ENCODE assay signal across 16 cellular contexts in the genomic region with DNA sequence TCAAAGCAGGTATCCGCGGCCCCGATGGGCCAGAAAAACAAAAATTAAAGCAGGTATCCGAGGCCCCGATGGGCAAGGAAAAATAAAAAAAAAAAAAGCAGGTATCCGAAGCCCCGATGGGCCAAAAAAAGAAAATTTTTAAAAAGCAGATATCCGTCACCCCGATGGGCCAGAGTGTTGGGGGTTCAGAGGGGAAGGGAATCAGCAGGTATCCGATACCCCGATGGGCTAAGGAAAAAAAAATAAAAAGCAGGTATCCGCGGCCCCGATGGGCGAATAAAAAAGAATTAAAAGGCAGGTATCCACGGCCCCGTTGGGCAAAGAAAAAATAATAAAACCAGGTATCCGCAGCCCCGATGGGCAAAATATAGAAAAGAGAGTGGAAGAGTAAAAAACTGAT. TPM values are rescaled to one million over a fixed set of nuclear protein-coding genes. Genes with fewer than 3 reads are reported as not detected.
DNase-seq lines count a peak whose midpoint lies in the region; ATAC-seq and TF ChIP-seq lines count a peak whose summit lies in the region.
"Had no signal": no experiment of that assay in that cellular context is flagged by ENCODE, and none has a peak within 500 bp of the region (broad histone marks: within the 10 kb centered on the region; RNA-seq: fewer than 3 reads in every experiment).

No MANE protein-coding gene starts in this region.

- intact Hi-C loops in natural killer cell (cut with micrococcal nuclease): no loop called here
- intact Hi-C loops in activated CD4-positive, alpha-beta T cell treated with anti-CD3 and anti-CD28 coated beads for 36 hours (cut with DNase I, micrococcal nuclease): no loop called here

- peak overlapping the region; percentile 77 for H3K27ac ChIP-seq in caudate nucleus (ENCODE audit: low read depth, low read length)
- H3K27ac ChIP-seq: GM23248, VCaP had no signal

- peak overlapping the region; percentile 93 for H3K4me3 Mint-ChIP-seq in natural killer cell
- no peak overlapping the region for H3K4me3 Mint-ChIP-seq in natural killer cell treated with Interleukin-12 subunit alpha and Interleukin-12 subunit beta and Interleukin-15 and Interleukin-18, amount 100 ng/mL, for 72 hours
- H3K4me3 Mint-ChIP-seq in naive B cell: peak overlapping the region in 6 of 8 donors; percentile 83 to 99 (median 91)
- H3K4me3 Mint-ChIP-seq in activated CD4-positive, alpha-beta T cell treated with anti-CD3 and anti-CD28 coated beads for 36 hours: no peak overlapping the region
- H3K4me3 Mint-ChIP-seq: brain, memory B cell had no signal

- no peaks in the 10 kb centered on the region for H3K27me3 Mint-ChIP-seq in natural killer cell (ENCODE audit: low read depth in 2 of 2)
- H3K27me3 Mint-ChIP-seq in natural killer cell treated with Interleukin-12 subunit alpha and Interleukin-12 subunit beta and Interleukin-15 and Interleukin-18, amount 100 ng/mL, for 72 hours: no peaks in the 10 kb centered on the region
- H3K27me3 Mint-ChIP-seq in naive B cell: no peaks in the 10 kb centered on the region
- no peaks in the 10 kb centered on the region for H3K27me3 Mint-ChIP-seq in activated CD4-positive, alpha-beta T cell treated with anti-CD3 and anti-CD28 coated beads for 36 hours
- H3K27me3 Mint-ChIP-seq: memory B cell had no signal

- H3K4me1 Mint-ChIP-seq in natural killer cell (peaks cover 0 to 29% of the 10 kb centered on the region in 2 donors), naive B cell (peaks cover 0 to 26% (median 20%) of the 10 kb centered on the region in 3 donors)
- H3K4me1 Mint-ChIP-seq in natural killer cell treated with Interleukin-12 subunit alpha and Interleukin-12 subunit beta and Interleukin-15 and Interleukin-18, amount 100 ng/mL, for 72 hours (ENCODE audit: low read depth in 2 of 2): peaks cover 0 to 29% of the 10 kb centered on the region in 2 donors
- H3K4me1 Mint-ChIP-seq in activated CD4-positive, alpha-beta T cell treated with anti-CD3 and anti-CD28 coated beads for 36 hours: no peaks in the 10 kb centered on the region
- H3K4me1 Mint-ChIP-seq: memory B cell had no signal

- POLR2A ChIA-PET in activated CD4-positive, alpha-beta T cell treated with anti-CD3 and anti-CD28 coated beads for 36 hours (lab: Charles Lee): no interaction called here

- H3K36me3 Mint-ChIP-seq in natural killer cell (no peaks in the 10 kb centered on the region), naive B cell (no peaks in the 10 kb centered on the region)
- H3K36me3 Mint-ChIP-seq in natural killer cell treated with Interleukin-12 subunit alpha and Interleukin-12 subunit beta and Interleukin-15 and Interleukin-18, amount 100 ng/mL, for 72 hours: no peaks in the 10 kb centered on the region
- H3K36me3 Mint-ChIP-seq in activated CD4-positive, alpha-beta T cell treated with anti-CD3 and anti-CD28 coated beads for 36 hours (ENCODE audit: low read depth): no peaks in the 10 kb centered on the region
- H3K36me3 Mint-ChIP-seq: brain, memory B cell had no signal

- DNase-seq in natural killer cell (no peak), caudate nucleus (lab: John Stamatoyannopoulos, UW) (no peak), naive B cell (no peak), activated gamma-delta T cell (lab: John Stamatoyannopoulos, UW) (no peak), germinal center (ENCODE audit: low spot score) (no peak), NK-92 (lab: John Stamatoyannopoulos, UW; ENCODE audit: unreplicated experiment) (no peak)
- DNase-seq in natural killer cell treated with Interleukin-12 subunit alpha and Interleukin-12 subunit beta and Interleukin-15 and Interleukin-18, amount 100 ng/mL, for 72 hours (ENCODE audit: low spot score): no peak
- DNase-seq in activated CD4-positive, alpha-beta T cell treated with anti-CD3 and anti-CD28 coated beads for 36 hours: no peak
- DNase-seq: effector CD8-positive, alpha-beta T cell; GM23248; NCI-H2029; NCI-H526 had no signal

- H3K9me3 Mint-ChIP-seq in natural killer cell (no peaks in the 10 kb centered on the region), naive B cell (peaks cover 0 to 9% (median 0%) of the 10 kb centered on the region in 7 donors)
- no peaks in the 10 kb centered on the region for H3K9me3 Mint-ChIP-seq in natural killer cell treated with Interleukin-12 subunit alpha and Interleukin-12 subunit beta and Interleukin-15 and Interleukin-18, amount 100 ng/mL, for 72 hours
- H3K9me3 Mint-ChIP-seq in activated CD4-positive, alpha-beta T cell treated with anti-CD3 and anti-CD28 coated beads for 36 hours (ENCODE audit: low read depth): no peaks in the 10 kb centered on the region
- H3K9me3 Mint-ChIP-seq: memory B cell had no signal

- TF ChIP-seq CTCF in natural killer cell (IDR thresholded peaks at IDR 0.05): no peak

- CTCF ChIA-PET in activated CD4-positive, alpha-beta T cell treated with anti-CD3 and anti-CD28 coated beads for 36 hours (lab: Charles Lee): interaction anchor here (1.1 kb wide), 1 partner anchor 164 kb away, joined by 3 read pairs; no protein-coding TSS in a partner anchor

- peak overlapping the region in 1 of 2 donors; percentile 82 for H3K27ac Mint-ChIP-seq in natural killer cell
- peak overlapping the region in 1 of 2 donors; percentile 86 for H3K27ac Mint-ChIP-seq in natural killer cell treated with Interleukin-12 subunit alpha and Interleukin-12 subunit beta and Interleukin-15 and Interleukin-18, amount 100 ng/mL, for 72 hours
- H3K27ac Mint-ChIP-seq in naive B cell: peak overlapping the region in 5 of 6 donors; percentile 90 to 98 (median 93)
- no peak overlapping the region for H3K27ac Mint-ChIP-seq in activated CD4-positive, alpha-beta T cell treated with anti-CD3 and anti-CD28 coated beads for 36 hours
- H3K27ac Mint-ChIP-seq: brain, memory B cell had no signal

- no peak for ATAC-seq in natural killer cell
- ATAC-seq in natural killer cell treated with Interleukin-12 subunit alpha and Interleukin-12 subunit beta and Interleukin-15 and Interleukin-18, amount 100 ng/mL, for 72 hours: no peak
- no peak for ATAC-seq in naive B cell (ENCODE audit: low read depth in 2 of 2)
- no peak for ATAC-seq in activated CD4-positive, alpha-beta T cell treated with anti-CD3 and anti-CD28 coated beads for 36 hours

RNA-seq across cellular contexts. Expression of gene XIST, which starts 0.5 kb away (rescaled TPM):
- total RNA-seq in natural killer cell: 100 to 1,000 TPM in 1 of 3 donors, under 1 TPM in 1, not detected in 1; 0.15 to 505 TPM
- total RNA-seq in natural killer cell treated with Interleukin-12 subunit alpha and Interleukin-12 subunit beta and Interleukin-15 and Interleukin-18, amount 100 ng/mL, for 72 hours: 100 to 1,000 TPM in 1 of 2 donors, under 1 TPM in 1; 0.11 to 262 TPM
- 10 to 100 TPM in 4 of 6 donors, 1 to 10 TPM in 1, under 1 TPM in 1; 0.16 to 13.4 (median 11.1) TPM for polyA plus RNA-seq in naive B cell (ENCODE audit: low read depth in 6 of 6)
- total RNA-seq in activated CD4-positive, alpha-beta T cell treated with anti-CD3 and anti-CD28 coated beads for 36 hours: not detected
- total RNA-seq: GM23248, M059J had no signal
- polyA plus RNA-seq: GM23248 had no signal

Comparison
In these comparisons a context has a peak if more than half of its experiments do, and no peak if none do; other contexts are left out.
1. H3K4me3 Mint-ChIP-seq: peak in natural killer cell (single experiment) and naive B cell (6 of 8); none in natural killer cell treated with Interleukin-12 subunit alpha and Interleukin-12 subunit beta and Interleukin-15 and Interleukin-18, amount 100 ng/mL, for 72 hours (single experiment) and activated CD4-positive, alpha-beta T cell treated with anti-CD3 and anti-CD28 coated beads for 36 hours (single experiment).